In the genomic region with DNA sequence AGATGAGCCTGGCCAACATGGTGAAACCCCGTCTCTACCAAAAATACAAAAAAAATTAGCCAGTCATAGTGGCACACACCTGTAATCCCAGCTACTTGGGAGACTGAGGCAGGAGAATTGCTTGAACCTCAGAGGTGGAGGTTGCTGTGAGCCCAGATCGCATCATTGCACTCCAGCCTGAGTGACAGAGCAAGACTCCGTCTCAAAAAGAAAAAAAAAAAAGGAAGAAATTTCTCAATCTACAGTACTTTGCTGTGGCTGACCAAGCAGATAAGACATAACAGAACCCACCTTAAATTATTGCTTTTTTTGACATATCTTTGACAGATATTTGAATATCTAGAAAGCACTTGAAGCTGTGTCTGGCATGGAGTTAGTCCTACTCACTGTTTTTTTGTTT, we compare ENCODE assay signal across 17 cellular contexts. TPM values are rescaled to one million over a fixed set of nuclear protein-coding genes. Genes with fewer than 3 reads are reported as not detected.
"Had no signal": no experiment of that assay in that cellular context is flagged by ENCODE, and none has a peak within 500 bp of the region (broad histone marks: within the 10 kb centered on the region; RNA-seq: fewer than 3 reads in every experiment).

No MANE protein-coding gene starts in this region.

RNA-seq across cellular contexts. Expression of gene HNF1A, which starts 34.9 kb away (rescaled TPM):
- total RNA-seq: activated naive CD4-positive, alpha-beta T cell treated with anti-CD3 and anti-CD28 coated beads for 36 hours; activated naive CD4-positive, alpha-beta T cell treated with anti-CD3 and anti-CD28 coated beads, Interleukin-2, amount 50 U/mL, for 72 hours; activated naive CD8-positive, alpha-beta T cell treated with anti-CD3 and anti-CD28 coated beads for 36 hours; activated naive CD8-positive, alpha-beta T cell treated with anti-CD3 and anti-CD28 coated beads, Interleukin-2, amount 10 ng/mL, durations not matched to agents 7 days and 5 days; activated T-cell treated with anti-CD3 and anti-CD28 coated beads, Interleukin-2, amount 50 U/mL, for 4 hours; activated T-cell treated with anti-CD3 and anti-CD28 coated beads, Interleukin-2, amount 50 U/mL, for 72 hours; activated T-helper 1 cell treated with anti-CD3 and anti-CD28 coated beads, Interleukin-12 subunit alpha, Interleukin-12 subunit beta, Interleukin-2, Interleukin-4 antibody, amounts not matched to agents 30 ng/mL and 10 ng/mL and 1 ng/mL, durations not matched to agents 14 hours and 24 hours and 36 hours; activated T-helper 17 cell treated with anti-CD3 and anti-CD28 coated beads, Interleukin-2, amount 50 U/mL, for 72 hours; activated T-helper 2 cell treated with anti-CD3 and anti-CD28 coated beads, Interferon-gamma antibody, Interleukin-2, Interleukin-4, amounts not matched to agents 10 μg/mL and 5 μg/mL and 100 μg/mL, durations not matched to agents 14 hours and 24 hours and 36 hours; aorta; ascending aorta; astrocyte; bronchial epithelial cell; cardiac muscle cell; cardiac septum; cerebellum; chondrocyte had no signal
- polyA plus RNA-seq: cardiac muscle cell had no signal
